In genomic region chr2:7725850-7726242, GRCh38 we compare ENCODE assay signal across 19 cellular contexts.
A peak's percentile ranks its signal among the peaks of the same experiment; 100 is the strongest.
DNase-seq lines count a peak whose midpoint lies in the region; ATAC-seq lines count a peak whose summit lies in the region.
"Had no signal": no experiment of that assay in that cellular context is flagged by ENCODE, and none has a peak within 500 bp of the region (broad histone marks: within the 10 kb centered on the region; RNA-seq: fewer than 3 reads in every experiment).

No MANE protein-coding gene starts in this region.

- H3K27me3 ChIP-seq in duodenal mucosa (ENCODE audit: control insufficient read depth in 1 of 2, insufficient read depth in 2 of 2, low read length in 2 of 2), result no peaks in the 10 kb centered on the region
- H3K27me3 ChIP-seq: ascending aorta, heart left ventricle had no signal

- no peaks in the 10 kb centered on the region for H3K27me3 Mint-ChIP-seq in activated T-cell treated with anti-CD3 and anti-CD28 coated beads, Interleukin-2, amount 50 U/mL, for 4 hours (ENCODE audit: low read depth)
- H3K27me3 Mint-ChIP-seq in T-helper 2 cell treated with Interferon-gamma antibody and Interleukin-4, amounts not matched to agents 5 μg/mL and 100 μg/mL, for 36 hours (ENCODE audit: low read depth), result no peaks in the 10 kb centered on the region

- peak overlapping the region; percentile 77 for H3K4me3 Mint-ChIP-seq in activated T-cell treated with anti-CD3 and anti-CD28 coated beads, Interleukin-2, amount 50 U/mL, for 4 hours
- peak overlapping the region; percentile 91 for H3K4me3 Mint-ChIP-seq in T-helper 2 cell treated with Interferon-gamma antibody and Interleukin-4, amounts not matched to agents 5 μg/mL and 100 μg/mL, for 36 hours
- peak overlapping the region; percentile 72 for H3K4me3 Mint-ChIP-seq in stimulated activated effector memory CD8-positive, alpha-beta T cell treated with anti-CD3 and anti-CD28 coated beads, Interleukin-12 subunit alpha, Interleukin-12 subunit beta, amount 100 ng/mL, for 72 hours
- H3K4me3 Mint-ChIP-seq: HFFc6; stimulated activated naive B cell treated with anti-CD40 and anti-IgM and Interleukin-4, amounts not matched to agents 10 μg/mL and 1 μg/mL and 100 μg/mL, for 72 hours had no signal

- H3K9ac ChIP-seq in duodenal mucosa (ENCODE audit: low read depth in 1 of 2, low read length in 2 of 2), result peak overlapping the region in 1 of 2 donors; percentile 31

- no peak for ATAC-seq in activated T-cell treated with anti-CD3 and anti-CD28 coated beads, Interleukin-2, amount 50 U/mL, for 4 hours
- no peak for ATAC-seq in stimulated activated effector memory CD8-positive, alpha-beta T cell treated with anti-CD3 and anti-CD28 coated beads, Interleukin-12 subunit alpha, Interleukin-12 subunit beta, amount 100 ng/mL, for 72 hours
- no peak for ATAC-seq in HG02763 (IDR thresholded peaks at IDR 0.05; ENCODE audit: unreplicated experiment)
- ATAC-seq: stimulated activated naive B cell treated with anti-CD40 and anti-IgM and Interleukin-4, amounts not matched to agents 10 μg/mL and 1 μg/mL and 100 μg/mL, for 72 hours had no signal

- peak overlapping the region; percentile 95 for H3K27ac Mint-ChIP-seq in T-helper 2 cell treated with Interferon-gamma antibody and Interleukin-4, amounts not matched to agents 5 μg/mL and 100 μg/mL, for 36 hours
- peak overlapping the region; percentile 90 for H3K27ac Mint-ChIP-seq in stimulated activated effector memory CD8-positive, alpha-beta T cell treated with anti-CD3 and anti-CD28 coated beads, Interleukin-12 subunit alpha, Interleukin-12 subunit beta, amount 100 ng/mL, for 72 hours
- H3K27ac Mint-ChIP-seq: HFFc6; stimulated activated naive B cell treated with anti-CD40 and anti-IgM and Interleukin-4, amounts not matched to agents 10 μg/mL and 1 μg/mL and 100 μg/mL, for 72 hours had no signal

- no peaks in the 10 kb centered on the region for H3K36me3 Mint-ChIP-seq in activated T-cell treated with anti-CD3 and anti-CD28 coated beads, Interleukin-2, amount 50 U/mL, for 4 hours (ENCODE audit: insufficient read depth)
- peaks cover 54% of the 10 kb centered on the region for H3K36me3 Mint-ChIP-seq in T-helper 2 cell treated with Interferon-gamma antibody and Interleukin-4, amounts not matched to agents 5 μg/mL and 100 μg/mL, for 36 hours (ENCODE audit: low read depth)
- peaks cover 70% of the 10 kb centered on the region for H3K36me3 Mint-ChIP-seq in stimulated activated effector memory CD8-positive, alpha-beta T cell treated with anti-CD3 and anti-CD28 coated beads, Interleukin-12 subunit alpha, Interleukin-12 subunit beta, amount 100 ng/mL, for 72 hours
- H3K36me3 Mint-ChIP-seq: stimulated activated naive B cell treated with anti-CD40 and anti-IgM and Interleukin-4, amounts not matched to agents 10 μg/mL and 1 μg/mL and 100 μg/mL, for 72 hours had no signal

- no peak for DNase-seq in activated T-cell treated with anti-CD3 and anti-CD28 coated beads, Interleukin-2, amount 50 U/mL, for 4 hours
- no peak for DNase-seq in activated T-cell treated with anti-CD3 and anti-CD28 coated beads, Interleukin-2, amount 50 U/mL, for 1 hour
- no peak for DNase-seq in T-helper 2 cell treated with Interferon-gamma antibody and Interleukin-4, amounts not matched to agents 5 μg/mL and 100 μg/mL, for 36 hours (ENCODE audit: low spot score)
- DNase-seq in stimulated activated effector memory CD8-positive, alpha-beta T cell treated with anti-CD3 and anti-CD28 coated beads, Interleukin-12 subunit alpha, Interleukin-12 subunit beta, amount 100 ng/mL, for 72 hours (ENCODE audit: low spot score in 2 of 2), result no peak
- no peak for DNase-seq in EL
- DNase-seq in stimulated activated CD4-positive, alpha-beta T cell treated with anti-CD3 and anti-CD28 coated beads, Interleukin-4, amount 100 ng/mL, for 24 hours, result no peak
- DNase-seq: ACHN; activated CD8-positive, alpha-beta memory T cell treated with anti-CD3 and anti-CD28 coated beads, Interleukin-2, amount 50 U/mL, for 4 hours; dorsolateral prefrontal cortex; heart left ventricle; HFFc6; islet precursor cell; MV-4-11; NCI-H2107; stimulated activated naive B cell treated with anti-CD40 and anti-IgM and Interleukin-4, amounts not matched to agents 10 μg/mL and 1 μg/mL and 100 μg/mL, for 72 hours; WERI-Rb-1 had no signal

- H3K27ac ChIP-seq in duodenal mucosa (ENCODE audit: low read depth, low read length), result no peak overlapping the region
- H3K27ac ChIP-seq: ascending aorta, dorsolateral prefrontal cortex, WERI-Rb-1 had no signal

- no peaks in the 10 kb centered on the region for H3K36me3 ChIP-seq in duodenal mucosa (ENCODE audit: control insufficient read depth in 1 of 2, insufficient read depth in 2 of 2, low read length in 2 of 2)
- H3K36me3 ChIP-seq: ascending aorta, heart left ventricle, WERI-Rb-1 had no signal

- no peaks in the 10 kb centered on the region for H3K9me3 ChIP-seq in duodenal mucosa (ENCODE audit: control insufficient read depth in 1 of 2, low read length in 2 of 2)
- H3K9me3 ChIP-seq: ascending aorta, heart left ventricle had no signal

- peak overlapping the region; percentile 25 to 32 for H3K4me3 ChIP-seq in duodenal mucosa (ENCODE audit: low read depth in 1 of 2, low read length in 2 of 2)
- H3K4me3 ChIP-seq: ascending aorta, dorsolateral prefrontal cortex had no signal

- H3K9me3 Mint-ChIP-seq in activated T-cell treated with anti-CD3 and anti-CD28 coated beads, Interleukin-2, amount 50 U/mL, for 4 hours, result no peaks in the 10 kb centered on the region
- no peaks in the 10 kb centered on the region for H3K9me3 Mint-ChIP-seq in T-helper 2 cell treated with Interferon-gamma antibody and Interleukin-4, amounts not matched to agents 5 μg/mL and 100 μg/mL, for 36 hours
- H3K9me3 Mint-ChIP-seq in stimulated activated effector memory CD8-positive, alpha-beta T cell treated with anti-CD3 and anti-CD28 coated beads, Interleukin-12 subunit alpha, Interleukin-12 subunit beta, amount 100 ng/mL, for 72 hours, result no peaks in the 10 kb centered on the region
- H3K9me3 Mint-ChIP-seq: HFFc6; stimulated activated naive B cell treated with anti-CD40 and anti-IgM and Interleukin-4, amounts not matched to agents 10 μg/mL and 1 μg/mL and 100 μg/mL, for 72 hours had no signal

- H3K4me1 ChIP-seq in duodenal mucosa (ENCODE audit: control insufficient read depth in 1 of 2, insufficient read depth in 2 of 2, low read length in 2 of 2), result no peaks in the 10 kb centered on the region
- H3K4me1 ChIP-seq: ascending aorta had no signal

- H3K4me1 Mint-ChIP-seq in activated T-cell treated with anti-CD3 and anti-CD28 coated beads, Interleukin-2, amount 50 U/mL, for 4 hours (ENCODE audit: low read depth), result peaks cover 47% of the 10 kb centered on the region
- peaks cover 44% of the 10 kb centered on the region for H3K4me1 Mint-ChIP-seq in T-helper 2 cell treated with Interferon-gamma antibody and Interleukin-4, amounts not matched to agents 5 μg/mL and 100 μg/mL, for 36 hours (ENCODE audit: low read depth)
- peaks cover 50% of the 10 kb centered on the region for H3K4me1 Mint-ChIP-seq in stimulated activated effector memory CD8-positive, alpha-beta T cell treated with anti-CD3 and anti-CD28 coated beads, Interleukin-12 subunit alpha, Interleukin-12 subunit beta, amount 100 ng/mL, for 72 hours
- H3K4me1 Mint-ChIP-seq: stimulated activated naive B cell treated with anti-CD40 and anti-IgM and Interleukin-4, amounts not matched to agents 10 μg/mL and 1 μg/mL and 100 μg/mL, for 72 hours had no signal
